Comparison of ENCODE assay signal across 1 cellular context in genomic region chr20:51404297-51405060, GRCh38.
TF ChIP-seq lines count a peak whose summit lies in the region.

No MANE protein-coding gene starts in this region.

TF ChIP-seq in GM23338, 12 proteins besides CTCF, POLR2A, EP300 and RAD21 (continued from another document):
- TF ChIP-seq ZNF462 (CRISPR knock-in tag; IDR thresholded peaks at IDR 0.05) (no peak), EZH2 (IDR thresholded peaks at IDR 0.05; ENCODE audit: low read depth, unreplicated experiment) (no peak)
- TF ChIP-seq, protein P1, sequence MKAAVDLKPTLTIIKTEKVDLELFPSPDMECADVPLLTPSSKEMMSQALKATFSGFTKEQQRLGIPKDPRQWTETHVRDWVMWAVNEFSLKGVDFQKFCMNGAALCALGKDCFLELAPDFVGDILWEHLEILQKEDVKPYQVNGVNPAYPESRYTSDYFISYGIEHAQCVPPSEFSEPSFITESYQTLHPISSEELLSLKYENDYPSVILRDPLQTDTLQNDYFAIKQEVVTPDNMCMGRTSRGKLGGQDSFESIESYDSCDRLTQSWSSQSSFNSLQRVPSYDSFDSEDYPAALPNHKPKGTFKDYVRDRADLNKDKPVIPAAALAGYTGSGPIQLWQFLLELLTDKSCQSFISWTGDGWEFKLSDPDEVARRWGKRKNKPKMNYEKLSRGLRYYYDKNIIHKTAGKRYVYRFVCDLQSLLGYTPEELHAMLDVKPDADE (IDR thresholded peaks at IDR 0.05) = no peak
